In the genomic region with DNA sequence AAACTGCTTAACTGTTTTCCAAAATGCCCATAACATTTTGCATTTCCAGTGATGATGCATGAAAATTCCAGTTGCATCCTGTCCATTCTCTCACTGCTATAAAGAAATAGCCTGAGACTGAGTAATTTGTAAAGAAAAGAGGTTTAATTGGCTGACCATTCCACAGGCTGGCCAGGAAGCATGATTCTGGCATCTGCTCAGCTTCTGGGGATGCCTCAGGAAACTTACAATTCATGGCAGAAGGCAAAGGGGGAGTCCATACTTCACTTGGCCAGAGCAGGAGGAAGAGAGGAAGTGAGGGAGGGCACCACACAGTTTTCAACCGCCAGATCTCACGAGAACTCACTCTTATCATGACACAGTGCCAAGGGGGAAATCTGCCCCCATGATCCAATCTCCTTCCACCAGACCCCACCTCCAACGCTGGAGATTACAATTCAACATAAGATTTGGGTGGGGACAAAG, we compare ENCODE assay signal across 8 cellular contexts. TPM values are rescaled to one million over a fixed set of nuclear protein-coding genes. Genes with fewer than 3 reads are reported as not detected.
A peak's percentile ranks its signal among the peaks of the same experiment; 100 is the strongest.
DNase-seq lines count a peak whose midpoint lies in the region; TF ChIP-seq lines count a peak whose summit lies in the region.

No MANE protein-coding gene starts in this region.

- H3K36me3 Mint-ChIP-seq in chondrocyte (ENCODE audit: low read depth), result peaks cover 11% of the 10 kb centered on the region

- H3K27ac Mint-ChIP-seq in chondrocyte (ENCODE audit: unreplicated experiment), result peak overlapping the region; percentile 95

- 79% methylated on average over 3 of the region's 3 CpGs for WGBS in prostate gland
- WGBS in ovary, 3 donors, result 77 to 88% (median 77%) methylated on average over 3 of the region's 3 CpGs

- no peaks in the 10 kb centered on the region for H3K27me3 ChIP-seq in prostate gland (replicated peaks; ENCODE audit: insufficient read depth)
- no peaks in the 10 kb centered on the region for H3K27me3 ChIP-seq in ovary

- H3K4me3 Mint-ChIP-seq in chondrocyte (ENCODE audit: unreplicated experiment), result no peak overlapping the region

- no peaks in the 10 kb centered on the region for H3K9me3 ChIP-seq in prostate gland
- H3K9me3 ChIP-seq in ovary, result no peaks in the 10 kb centered on the region

- H3K27me3 Mint-ChIP-seq in chondrocyte (ENCODE audit: low read depth), result no peaks in the 10 kb centered on the region

- H3K4me1 Mint-ChIP-seq in chondrocyte (ENCODE audit: low read depth), result peaks cover 48% of the 10 kb centered on the region

- intact Hi-C loops in prostate gland (cut with DNase I) (loop anchor here (10.0 kb wide), 1 partner anchor 316 kb away; no protein-coding TSS in a partner anchor), ovary (cut with DNase I) (no loop called here)

- DNase-seq in GM04503 (ENCODE audit: low read depth), result peak; percentile 56
- DNase-seq in RPMI7951 (ENCODE audit: low read depth), result peak; percentile 79
- DNase-seq in chondrocyte (ENCODE audit: low spot score), result no peak
- DNase-seq in prostate gland (ENCODE audit: low spot score), result no peak
- no peak for DNase-seq in NCI-H524 (lab: John Stamatoyannopoulos, UW)
- no peak for DNase-seq in ovary
- DNase-seq in NCI-H345 treated with DMSO at 0.1 percent for 48 hours (lab: John Stamatoyannopoulos, UW; ENCODE audit: unreplicated experiment), result no peak
- DNase-seq in NCI-H2029 treated with DMSO at 0.1 percent for 48 hours (lab: John Stamatoyannopoulos, UW), result no peak

- H3K36me3 ChIP-seq in prostate gland, result no peaks in the 10 kb centered on the region
- H3K36me3 ChIP-seq in ovary, result no peaks in the 10 kb centered on the region

- H3K4me1 ChIP-seq in prostate gland (replicated peaks), result no peaks in the 10 kb centered on the region
- H3K4me1 ChIP-seq in ovary (ENCODE audit: insufficient read depth), result peaks cover 3% of the 10 kb centered on the region

- H3K4me3 ChIP-seq in prostate gland, result no peak overlapping the region
- no peak overlapping the region for H3K4me3 ChIP-seq in ovary

- peaks cover 5% of the 10 kb centered on the region for H3K9me3 Mint-ChIP-seq in chondrocyte (ENCODE audit: low read depth)

- TF ChIP-seq POLR2A in prostate gland (IDR thresholded peaks at IDR 0.05) (no peak), ovary (IDR thresholded peaks at IDR 0.05) (no peak)

- peak overlapping the region; percentile 95 for H3K27ac ChIP-seq in prostate gland
- H3K27ac ChIP-seq in ovary, result no peak overlapping the region

- TF ChIP-seq CTCF in chondrocyte (IDR thresholded peaks at IDR 0.05) (no peak), prostate gland (IDR thresholded peaks at IDR 0.05) (no peak), ovary (IDR thresholded peaks at IDR 0.05) (no peak)

- no peak for TF ChIP-seq EP300 in ovary (IDR thresholded peaks at IDR 0.05)

RNA-seq across cellular contexts. Expression of gene CLEC2D, which starts 18.2 kb away (rescaled TPM):
- total RNA-seq in RPMI7951 (2014; rRNA removed; shearing (Covaris generic)), result 2.8 and 3.4 TPM in 2 replicates
- 3.7 to 5.1 TPM (median 4.6 TPM) in 3 replicates for total RNA-seq in chondrocyte
- total RNA-seq in prostate gland, result 10 to 100 TPM in 1 of 2 donors, 1 to 10 TPM in 1; 4.1 to 19.9 TPM
- total RNA-seq in ovary, result 10 to 100 TPM in 5 of 7 donors, 1 to 10 TPM in 2; 6.8 to 16.1 (median 11.5) TPM
- polyA plus RNA-seq in ovary, result 1 to 10 TPM; 2.4 to 8.1 TPM

RNA-seq across cellular contexts. Expression of gene KLRB1, which starts 43.6 kb away (rescaled TPM):
- not detected in 2 replicates for total RNA-seq in RPMI7951 (2014; rRNA removed; shearing (Covaris generic))
- total RNA-seq in chondrocyte, result not detected in 3 replicates
- total RNA-seq in prostate gland, result under 1 TPM in 1 of 2 donors, not detected in 1; 0.14 TPM
- under 1 TPM in 5 of 7 donors, not detected in 2; 0.15 to 0.69 (median 0.36) TPM for total RNA-seq in ovary
- 1 to 10 TPM in 1 of 2 donors, under 1 TPM in 1; 0.58 to 2.8 TPM for polyA plus RNA-seq in ovary

Comparison
In these comparisons a context has a peak if more than half of its experiments do, and no peak if none do; other contexts are left out.
1. DNase-seq: peak in GM04503 (single experiment) and RPMI7951 (single experiment); none in chondrocyte (single experiment), prostate gland (single experiment), NCI-H524 (0 of 2), ovary (0 of 5), NCI-H345 treated with DMSO at 0.1 percent for 48 hours (single experiment) and NCI-H2029 treated with DMSO at 0.1 percent for 48 hours (single experiment).
2. H3K27ac ChIP-seq: peak in prostate gland (2 of 2); none in ovary (0 of 2).